11 cellular contexts compared by ENCODE assay signal in the genomic region with DNA sequence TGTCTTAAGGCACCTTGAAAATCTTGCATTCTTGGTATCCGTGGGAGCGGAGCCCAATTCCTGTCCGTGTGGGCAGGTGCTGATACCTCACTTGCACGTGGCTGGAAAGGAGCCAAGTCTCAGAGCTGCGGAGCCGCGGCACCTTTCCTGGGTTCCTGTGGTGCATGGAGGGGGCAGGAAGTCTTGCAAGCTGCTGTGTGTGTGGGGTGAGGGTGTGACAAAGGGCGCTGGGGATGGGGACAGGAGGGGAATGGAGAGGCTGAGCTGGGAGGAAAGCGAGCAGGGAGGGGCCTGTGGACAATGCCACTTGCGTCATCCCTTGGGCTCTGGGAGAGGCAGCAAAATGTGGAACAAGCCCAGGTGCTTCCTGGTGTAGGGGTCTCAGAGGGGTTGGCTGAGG.
DNase-seq lines count a peak whose midpoint lies in the region; ATAC-seq and TF ChIP-seq lines count a peak whose summit lies in the region.
"Had no signal": no experiment of that assay in that cellular context is flagged by ENCODE, and none has a peak within 500 bp of the region (broad histone marks: within the 10 kb centered on the region; RNA-seq: fewer than 3 reads in every experiment).

No MANE protein-coding gene starts in this region.

- no peak for TF ChIP-seq CTCF in esophagus muscularis mucosa (IDR thresholded peaks at IDR 0.05)

- WGBS in esophagus muscularis mucosa: 49% methylated on average over 10 of the region's 10 CpGs

- intact Hi-C loops in esophagus muscularis mucosa (cut with DNase I): no loop called here

- H3K27ac ChIP-seq in esophagus muscularis mucosa (replicated peaks in 1 of 4): no peak overlapping the region
- H3K27ac ChIP-seq: vagina had no signal

- peak overlapping the region; percentile 31 for H2AFZ ChIP-seq in neuron (ENCODE audit: low read depth, low read length)

- peaks cover 6% of the 10 kb centered on the region for H3K9me3 ChIP-seq in neuron (ENCODE audit: low read length)
- peaks cover 0 to 6% (median 4%) of the 10 kb centered on the region in 4 donors for H3K9me3 ChIP-seq in esophagus muscularis mucosa
- H3K9me3 ChIP-seq: vagina had no signal

- TF ChIP-seq POLR2A in esophagus muscularis mucosa (IDR thresholded peaks at IDR 0.05; ENCODE audit: low read depth): no peak

- no peaks in the 10 kb centered on the region for H3K36me3 ChIP-seq in neuron (ENCODE audit: insufficient read depth, low read length)
- H3K36me3 ChIP-seq in esophagus muscularis mucosa: no peaks in the 10 kb centered on the region
- H3K36me3 ChIP-seq: vagina had no signal

- H3K27me3 ChIP-seq in neuron (ENCODE audit: insufficient read depth, low read length): no peaks in the 10 kb centered on the region
- no peaks in the 10 kb centered on the region for H3K27me3 ChIP-seq in esophagus muscularis mucosa
- H3K27me3 ChIP-seq: vagina had no signal

- ATAC-seq in SK-N-SH treated with all-trans-retinoic acid at 6 μM for 48 hours (no peak), GM18867 (IDR thresholded peaks at IDR 0.05; ENCODE audit: unreplicated experiment) (no peak)

- no peak for TF ChIP-seq EP300 in esophagus muscularis mucosa (IDR thresholded peaks at IDR 0.05)

- in situ Hi-C loops in G401 (cut with HindIII; ENCODE audit: low sequenced_read_pairs): no loop called here

- DNase-seq in G401 (ENCODE audit: low spot score) (peak; percentile 47), NCI-H2107 (lab: John Stamatoyannopoulos, UW) (peak; percentile 88), NCI-H526 treated with DMSO at 0.1 percent for 48 hours (lab: John Stamatoyannopoulos, UW) (no peak), esophagus muscularis mucosa (ENCODE audit: extremely low spot score) (no peak)
- DNase-seq in activated naive CD4-positive, alpha-beta T cell treated with Interleukin-2 at 50 U/mL for 16 hours: peak; percentile 16
- DNase-seq: islet precursor cell had no signal

- no peak overlapping the region for H3K4me3 ChIP-seq in neuron (ENCODE audit: low read length)
- no peak overlapping the region for H3K4me3 ChIP-seq in esophagus muscularis mucosa
- H3K4me3 ChIP-seq: smooth muscle cell, vagina had no signal

- H3K4me1 ChIP-seq in neuron (ENCODE audit: insufficient read depth, low read length): peaks cover 10% of the 10 kb centered on the region
- H3K4me1 ChIP-seq in esophagus muscularis mucosa: peaks cover 0 to 7% (median 2%) of the 10 kb centered on the region in 4 donors
- H3K4me1 ChIP-seq: vagina had no signal

TF ChIP-seq in SK-N-SH treated with all-trans-retinoic acid at 6 μM for 48 hours, 23 proteins besides CTCF, POLR2A, EP300 and RAD21:
- no peak for TF ChIP-seq CSDC2 (CRISPR knock-in tag; IDR thresholded peaks at IDR 0.05)
- no peak for TF ChIP-seq ESRRG (CRISPR knock-in tag; IDR thresholded peaks at IDR 0.05)
- TF ChIP-seq OSR1 (CRISPR knock-in tag; IDR thresholded peaks at IDR 0.05): no peak
- no peak for TF ChIP-seq ZNF565 (CRISPR knock-in tag; conservative IDR thresholded peaks at IDR 0.05; ENCODE audit: low read depth)
- TF ChIP-seq, protein P1, sequence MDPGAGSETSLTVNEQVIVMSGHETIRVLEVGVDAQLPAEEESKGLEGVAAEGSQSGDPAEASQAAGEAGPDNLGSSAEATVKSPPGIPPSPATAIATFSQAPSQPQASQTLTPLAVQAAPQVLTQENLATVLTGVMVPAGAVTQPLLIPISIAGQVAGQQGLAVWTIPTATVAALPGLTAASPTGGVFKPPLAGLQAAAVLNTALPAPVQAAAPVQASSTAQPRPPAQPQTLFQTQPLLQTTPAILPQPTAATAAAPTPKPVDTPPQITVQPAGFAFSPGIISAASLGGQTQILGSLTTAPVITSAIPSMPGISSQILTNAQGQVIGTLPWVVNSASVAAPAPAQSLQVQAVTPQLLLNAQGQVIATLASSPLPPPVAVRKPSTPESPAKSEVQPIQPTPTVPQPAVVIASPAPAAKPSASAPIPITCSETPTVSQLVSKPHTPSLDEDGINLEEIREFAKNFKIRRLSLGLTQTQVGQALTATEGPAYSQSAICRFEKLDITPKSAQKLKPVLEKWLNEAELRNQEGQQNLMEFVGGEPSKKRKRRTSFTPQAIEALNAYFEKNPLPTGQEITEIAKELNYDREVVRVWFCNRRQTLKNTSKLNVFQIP (CRISPR knock-in tag; IDR thresholded peaks at IDR 0.05; ENCODE audit: borderline replicate concordance, low read depth): no peak
- TF ChIP-seq, protein P2, sequence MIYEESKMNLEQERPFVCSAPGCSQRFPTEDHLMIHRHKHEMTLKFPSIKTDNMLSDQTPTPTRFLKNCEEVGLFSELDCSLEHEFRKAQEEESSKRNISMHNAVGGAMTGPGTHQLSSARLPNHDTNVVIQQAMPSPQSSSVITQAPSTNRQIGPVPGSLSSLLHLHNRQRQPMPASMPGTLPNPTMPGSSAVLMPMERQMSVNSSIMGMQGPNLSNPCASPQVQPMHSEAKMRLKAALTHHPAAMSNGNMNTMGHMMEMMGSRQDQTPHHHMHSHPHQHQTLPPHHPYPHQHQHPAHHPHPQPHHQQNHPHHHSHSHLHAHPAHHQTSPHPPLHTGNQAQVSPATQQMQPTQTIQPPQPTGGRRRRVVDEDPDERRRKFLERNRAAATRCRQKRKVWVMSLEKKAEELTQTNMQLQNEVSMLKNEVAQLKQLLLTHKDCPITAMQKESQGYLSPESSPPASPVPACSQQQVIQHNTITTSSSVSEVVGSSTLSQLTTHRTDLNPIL (CRISPR knock-in tag; IDR thresholded peaks at IDR 0.05; ENCODE audit: low read depth): no peak
- TF ChIP-seq ZFP30 (CRISPR knock-in tag; IDR thresholded peaks at IDR 0.05): no peak
- TF ChIP-seq ZNF70 (CRISPR knock-in tag; IDR thresholded peaks at IDR 0.05): no peak
TF ChIP-seq in SK-N-SH treated with all-trans-retinoic acid at 6 μM for 48 hours: peak in this region for 0.

Comparison
In these comparisons a context has a peak if more than half of its experiments do, and no peak if none do; other contexts are left out.
1. DNase-seq: peak in G401 (single experiment), NCI-H2107 (single experiment) and activated naive CD4-positive, alpha-beta T cell treated with Interleukin-2 at 50 U/mL for 16 hours (single experiment); none in NCI-H526 treated with DMSO at 0.1 percent for 48 hours (single experiment) and esophagus muscularis mucosa (single experiment).